ENCODE assay signal across 1 cellular context in genomic region chr19:3970808-3971598, GRCh38.
A peak's percentile ranks its signal among the peaks of the same experiment; 100 is the strongest.
TF ChIP-seq lines count a peak whose summit lies in the region.

Gene DAPK3, minus strand, starts transcription at chr19:3971099. Its CDS starts 1,364 bp downstream, at chr19:3969735.

TF ChIP-seq in HepG2, 621 proteins besides CTCF, POLR2A, EP300 and RAD21 (continued from another document and continues in another):
- peak; percentile 53; the same call in 1 of the 2 replicates for TF ChIP-seq ZNF543 (CRISPR knock-in tag; IDR thresholded peaks at IDR 0.05)
- 0 out of 2 replicates have a peak, but pooled peaks have one; percentile 13 for TF ChIP-seq MEF2D (CRISPR knock-in tag; IDR thresholded peaks at IDR 0.05)
- TF ChIP-seq NRL (CRISPR knock-in tag; IDR thresholded peaks at IDR 0.05; ENCODE audit: borderline replicate concordance): peak; percentile 38; the same call in 1 of the 2 replicates
- TF ChIP-seq ZZZ3 (CRISPR knock-in tag; IDR thresholded peaks at IDR 0.05; ENCODE audit: borderline replicate concordance): peak; percentile 83; the same call in 1 of the 2 replicates
- 0 out of 2 replicates have a peak, but pooled peaks have one; percentile 57 for TF ChIP-seq ZNF510 (CRISPR knock-in tag; IDR thresholded peaks at IDR 0.05; ENCODE audit: low read depth)
- peak; percentile 40; the same call in 1 of the 2 replicates for TF ChIP-seq KDM3A (CRISPR knock-in tag; IDR thresholded peaks at IDR 0.05; ENCODE audit: low read depth)
- TF ChIP-seq MYC (CRISPR knock-in tag; IDR thresholded peaks at IDR 0.05; ENCODE audit: borderline replicate concordance): no peak
- TF ChIP-seq MAFF (IDR thresholded peaks at IDR 0.05; ENCODE audit: low read depth, low read length): peak; percentile 21; the same call in 1 of the 2 replicates
- TF ChIP-seq JUN (CRISPR knock-in tag; IDR thresholded peaks at IDR 0.05): 0 out of 2 replicates have a peak, but pooled peaks have one; percentile 43
- TF ChIP-seq ZNF709 (CRISPR knock-in tag; IDR thresholded peaks at IDR 0.05): no peak
- TF ChIP-seq SP2 (CRISPR knock-in tag; IDR thresholded peaks at IDR 0.05): peak; percentile 97
- peak; percentile 70; the same call in 1 of the 2 replicates for TF ChIP-seq ZNF280B (CRISPR knock-in tag; IDR thresholded peaks at IDR 0.05; ENCODE audit: borderline replicate concordance)
- peak; percentile 84 for TF ChIP-seq BHLHE40 (IDR thresholded peaks at IDR 0.05; ENCODE audit: low read length)
- TF ChIP-seq MTF2 (CRISPR knock-in tag; IDR thresholded peaks at IDR 0.05; ENCODE audit: borderline replicate concordance): no peak
- no peak for TF ChIP-seq ZNF44 (CRISPR knock-in tag; IDR thresholded peaks at IDR 0.05)
- TF ChIP-seq, protein P1, sequence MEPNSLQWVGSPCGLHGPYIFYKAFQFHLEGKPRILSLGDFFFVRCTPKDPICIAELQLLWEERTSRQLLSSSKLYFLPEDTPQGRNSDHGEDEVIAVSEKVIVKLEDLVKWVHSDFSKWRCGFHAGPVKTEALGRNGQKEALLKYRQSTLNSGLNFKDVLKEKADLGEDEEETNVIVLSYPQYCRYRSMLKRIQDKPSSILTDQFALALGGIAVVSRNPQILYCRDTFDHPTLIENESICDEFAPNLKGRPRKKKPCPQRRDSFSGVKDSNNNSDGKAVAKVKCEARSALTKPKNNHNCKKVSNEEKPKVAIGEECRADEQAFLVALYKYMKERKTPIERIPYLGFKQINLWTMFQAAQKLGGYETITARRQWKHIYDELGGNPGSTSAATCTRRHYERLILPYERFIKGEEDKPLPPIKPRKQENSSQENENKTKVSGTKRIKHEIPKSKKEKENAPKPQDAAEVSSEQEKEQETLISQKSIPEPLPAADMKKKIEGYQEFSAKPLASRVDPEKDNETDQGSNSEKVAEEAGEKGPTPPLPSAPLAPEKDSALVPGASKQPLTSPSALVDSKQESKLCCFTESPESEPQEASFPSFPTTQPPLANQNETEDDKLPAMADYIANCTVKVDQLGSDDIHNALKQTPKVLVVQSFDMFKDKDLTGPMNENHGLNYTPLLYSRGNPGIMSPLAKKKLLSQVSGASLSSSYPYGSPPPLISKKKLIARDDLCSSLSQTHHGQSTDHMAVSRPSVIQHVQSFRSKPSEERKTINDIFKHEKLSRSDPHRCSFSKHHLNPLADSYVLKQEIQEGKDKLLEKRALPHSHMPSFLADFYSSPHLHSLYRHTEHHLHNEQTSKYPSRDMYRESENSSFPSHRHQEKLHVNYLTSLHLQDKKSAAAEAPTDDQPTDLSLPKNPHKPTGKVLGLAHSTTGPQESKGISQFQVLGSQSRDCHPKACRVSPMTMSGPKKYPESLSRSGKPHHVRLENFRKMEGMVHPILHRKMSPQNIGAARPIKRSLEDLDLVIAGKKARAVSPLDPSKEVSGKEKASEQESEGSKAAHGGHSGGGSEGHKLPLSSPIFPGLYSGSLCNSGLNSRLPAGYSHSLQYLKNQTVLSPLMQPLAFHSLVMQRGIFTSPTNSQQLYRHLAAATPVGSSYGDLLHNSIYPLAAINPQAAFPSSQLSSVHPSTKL (CRISPR knock-in tag; IDR thresholded peaks at IDR 0.05): peak; percentile 31; the same call in 1 of the 2 replicates
- 0 out of 2 replicates have a peak, but pooled peaks have one; percentile 17 for TF ChIP-seq FOXO1 (CRISPR knock-in tag; IDR thresholded peaks at IDR 0.05)
- 0 out of 2 replicates have a peak, but pooled peaks have one; percentile 32 for TF ChIP-seq ZNF12 (CRISPR knock-in tag; IDR thresholded peaks at IDR 0.05)
- peak; percentile 76 for TF ChIP-seq MIER3 (CRISPR knock-in tag; IDR thresholded peaks at IDR 0.05; ENCODE audit: borderline replicate concordance)
- 0 out of 2 replicates have a peak, but pooled peaks have one; percentile 29 for TF ChIP-seq CBFB (CRISPR knock-in tag; IDR thresholded peaks at IDR 0.05)
- TF ChIP-seq KMT2A (CRISPR knock-in tag; IDR thresholded peaks at IDR 0.05): no peak
- peak; percentile 29 for TF ChIP-seq YY1 (IDR thresholded peaks at IDR 0.05; ENCODE audit: insufficient read depth, insufficient replicate concordance, low read depth, low read length)
- TF ChIP-seq ARNT (IDR thresholded peaks at IDR 0.05): no peak
- no peak for TF ChIP-seq ZNF782 (CRISPR knock-in tag; IDR thresholded peaks at IDR 0.05; ENCODE audit: borderline replicate concordance)
- TF ChIP-seq MXI1 (IDR thresholded peaks at IDR 0.05; ENCODE audit: borderline replicate concordance, low read depth, low read length): peak; percentile 84; the same call in 1 of the 3 replicates
- TF ChIP-seq NPAS2 (CRISPR knock-in tag; IDR thresholded peaks at IDR 0.05; ENCODE audit: borderline replicate concordance): no peak
- no peak for TF ChIP-seq ZNF24 (IDR thresholded peaks at IDR 0.05)
- peak; percentile 53; the same call in 1 of the 2 replicates for TF ChIP-seq SIN3A (IDR thresholded peaks at IDR 0.05; ENCODE audit: borderline replicate concordance, low read depth, low read length)
- TF ChIP-seq ATF7 (IDR thresholded peaks at IDR 0.05): no peak
- no peak; the same call in 1 of the 2 replicates for TF ChIP-seq ATF7 (CRISPR knock-in tag; IDR thresholded peaks at IDR 0.05)
- TF ChIP-seq ZNF343 (CRISPR knock-in tag; IDR thresholded peaks at IDR 0.05): peak; percentile 88
- TF ChIP-seq MXD4 (CRISPR knock-in tag; IDR thresholded peaks at IDR 0.05): no peak; the same call in 1 of the 2 replicates
- TF ChIP-seq PBX2 (CRISPR knock-in tag; IDR thresholded peaks at IDR 0.05): peak; percentile 90
- TF ChIP-seq CHD2 (IDR thresholded peaks at IDR 0.05; ENCODE audit: low read depth, low read length): peak; percentile 78
- TF ChIP-seq FOSL1 (CRISPR knock-in tag; IDR thresholded peaks at IDR 0.05; ENCODE audit: borderline replicate concordance): no peak
- peak; percentile 51; the same call in 1 of the 2 replicates for TF ChIP-seq MED1 (CRISPR knock-in tag; IDR thresholded peaks at IDR 0.05)
- TF ChIP-seq ATF1 (CRISPR knock-in tag; IDR thresholded peaks at IDR 0.05): peak; percentile 71
- TF ChIP-seq ZNF281 (CRISPR knock-in tag; IDR thresholded peaks at IDR 0.05; ENCODE audit: borderline replicate concordance): no peak
- peak; percentile 97 for TF ChIP-seq AGO1 (IDR thresholded peaks at IDR 0.05; ENCODE audit: low read depth, low read length, poor library complexity, severe bottlenecking)
- TF ChIP-seq, protein P2, sequence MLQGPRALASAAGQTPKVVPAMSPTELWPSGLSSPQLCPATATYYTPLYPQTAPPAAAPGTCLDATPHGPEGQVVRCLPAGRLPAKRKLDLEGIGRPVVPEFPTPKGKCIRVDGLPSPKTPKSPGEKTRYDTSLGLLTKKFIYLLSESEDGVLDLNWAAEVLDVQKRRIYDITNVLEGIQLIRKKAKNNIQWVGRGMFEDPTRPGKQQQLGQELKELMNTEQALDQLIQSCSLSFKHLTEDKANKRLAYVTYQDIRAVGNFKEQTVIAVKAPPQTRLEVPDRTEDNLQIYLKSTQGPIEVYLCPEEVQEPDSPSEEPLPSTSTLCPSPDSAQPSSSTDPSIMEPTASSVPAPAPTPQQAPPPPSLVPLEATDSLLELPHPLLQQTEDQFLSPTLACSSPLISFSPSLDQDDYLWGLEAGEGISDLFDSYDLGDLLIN (CRISPR knock-in tag; IDR thresholded peaks at IDR 0.05; ENCODE audit: borderline replicate concordance): no peak
- TF ChIP-seq, protein P3, sequence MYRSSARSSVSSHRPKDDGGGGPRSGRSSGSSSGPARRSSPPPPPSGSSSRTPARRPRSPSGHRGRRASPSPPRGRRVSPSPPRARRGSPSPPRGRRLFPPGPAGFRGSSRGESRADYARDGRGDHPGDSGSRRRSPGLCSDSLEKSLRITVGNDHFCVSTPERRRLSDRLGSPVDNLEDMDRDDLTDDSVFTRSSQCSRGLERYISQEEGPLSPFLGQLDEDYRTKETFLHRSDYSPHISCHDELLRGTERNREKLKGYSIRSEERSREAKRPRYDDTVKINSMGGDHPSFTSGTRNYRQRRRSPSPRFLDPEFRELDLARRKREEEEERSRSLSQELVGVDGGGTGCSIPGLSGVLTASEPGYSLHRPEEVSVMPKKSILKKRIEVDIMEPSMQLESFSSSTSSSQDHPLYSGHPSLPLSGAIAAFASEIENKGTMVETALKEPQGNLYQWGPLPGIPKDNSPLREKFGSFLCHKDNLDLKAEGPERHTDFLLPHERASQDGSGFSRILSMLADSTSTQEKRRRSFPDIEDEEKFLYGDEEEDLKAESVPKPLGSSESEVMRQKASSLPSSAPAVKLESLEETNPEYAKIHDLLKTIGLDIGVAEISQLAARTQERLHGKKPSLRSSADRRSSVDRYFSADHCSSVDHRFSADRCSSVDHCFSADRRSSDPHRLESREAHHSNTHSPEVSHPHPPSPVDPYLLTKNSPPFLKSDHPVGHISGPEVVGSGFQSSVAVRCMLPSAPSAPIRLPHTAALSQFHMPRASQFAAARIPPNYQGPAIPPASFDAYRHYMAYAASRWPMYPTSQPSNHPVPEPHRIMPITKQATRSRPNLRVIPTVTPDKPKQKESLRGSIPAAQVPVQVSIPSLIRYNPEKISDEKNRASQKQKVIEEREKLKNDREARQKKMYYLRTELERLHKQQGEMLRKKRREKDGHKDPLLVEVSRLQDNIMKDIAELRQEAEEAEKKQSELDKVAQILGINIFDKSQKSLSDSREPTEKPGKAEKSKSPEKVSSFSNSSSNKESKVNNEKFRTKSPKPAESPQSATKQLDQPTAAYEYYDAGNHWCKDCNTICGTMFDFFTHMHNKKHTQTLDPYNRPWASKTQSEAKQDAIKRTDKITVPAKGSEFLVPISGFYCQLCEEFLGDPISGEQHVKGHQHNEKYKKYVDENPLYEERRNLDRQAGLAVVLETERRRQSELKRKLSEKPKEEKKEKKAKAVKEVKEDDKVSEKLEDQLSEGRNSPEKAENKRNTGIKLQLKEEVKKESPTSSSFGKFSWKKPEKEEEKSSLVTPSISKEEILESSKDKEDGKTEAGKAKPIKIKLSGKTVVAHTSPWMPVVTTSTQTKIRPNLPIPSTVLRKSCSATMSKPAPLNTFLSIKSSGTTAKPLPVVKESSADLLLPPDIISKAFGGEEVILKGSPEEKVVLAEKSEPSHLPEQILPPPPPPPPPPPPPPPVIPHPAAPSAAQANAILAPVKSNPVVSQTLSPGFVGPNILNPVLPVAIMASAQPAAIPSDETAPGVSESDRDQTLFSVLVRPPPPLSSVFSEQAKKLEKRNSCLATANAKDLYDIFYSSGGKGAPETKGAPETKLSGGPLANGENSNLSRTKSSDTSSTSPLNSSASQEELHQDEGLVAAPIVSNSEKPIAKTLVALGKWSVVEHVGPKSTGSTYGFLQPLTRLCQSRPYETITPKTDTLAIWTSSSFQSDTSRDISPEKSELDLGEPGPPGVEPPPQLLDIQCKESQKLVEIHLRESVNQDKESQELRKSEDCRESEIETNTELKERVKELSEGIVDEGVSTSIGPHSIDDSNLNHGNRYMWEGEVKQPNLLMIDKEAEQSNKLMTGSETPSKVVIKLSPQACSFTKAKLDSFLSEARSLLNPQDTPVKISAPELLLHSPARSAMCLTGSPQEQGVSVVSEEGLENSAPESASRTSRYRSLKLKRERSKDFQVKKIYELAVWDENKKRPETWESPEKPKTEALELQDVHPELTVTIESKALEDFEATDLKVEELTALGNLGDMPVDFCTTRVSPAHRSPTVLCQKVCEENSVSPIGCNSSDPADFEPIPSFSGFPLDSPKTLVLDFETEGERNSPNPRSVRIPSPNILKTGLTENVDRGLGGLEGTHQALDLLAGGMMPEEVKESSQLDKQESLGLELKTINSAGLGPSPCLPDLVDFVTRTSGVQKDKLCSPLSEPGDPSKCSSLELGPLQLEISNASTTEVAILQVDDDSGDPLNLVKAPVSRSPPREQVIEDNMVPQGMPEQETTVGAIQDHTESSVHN (CRISPR knock-in tag; IDR thresholded peaks at IDR 0.05): 0 out of 2 replicates have a peak, but pooled peaks have one; percentile 28
- no peak for TF ChIP-seq TMF1 (CRISPR knock-in tag; IDR thresholded peaks at IDR 0.05; ENCODE audit: low read depth)
- TF ChIP-seq ZMYM2 (CRISPR knock-in tag; IDR thresholded peaks at IDR 0.05): no peak
- TF ChIP-seq ETV6 (CRISPR knock-in tag; conservative IDR thresholded peaks at IDR 0.05): no peak
- peak; percentile 55; the same call in 1 of the 2 replicates for TF ChIP-seq GZF1 (CRISPR knock-in tag; IDR thresholded peaks at IDR 0.05)
